ENCODE assay signal across 8 cellular contexts in genomic region chr7:6435486-6436384, GRCh38.
A peak's percentile ranks its signal among the peaks of the same experiment; 100 is the strongest.
DNase-seq lines count a peak whose midpoint lies in the region; ATAC-seq and TF ChIP-seq lines count a peak whose summit lies in the region.

No MANE protein-coding gene starts in this region.

- DNase-seq in NCI-H345 (lab: John Stamatoyannopoulos, UW) (peak; percentile 66), caudate nucleus (lab: John Stamatoyannopoulos, UW) (peak in 54 of 61 donors; percentile 20 to 82 (median 61)), kidney tubule cell (ENCODE audit: low spot score) (peak; percentile 73)
- peak; percentile 85 to 88 for DNase-seq in stimulated activated CD4-positive, alpha-beta T cell treated with anti-CD3 and anti-CD28 coated beads, Interleukin-1b, Interleukin-23, amount 100 ng/mL, for 4 hours (ENCODE audit: low read depth in 2 of 2)

- ATAC-seq in GM18498 (IDR thresholded peaks at IDR 0.05; ENCODE audit: unreplicated experiment) (peak; percentile 78), HG03097 (IDR thresholded peaks at IDR 0.05; ENCODE audit: low FRiP score, unreplicated experiment) (peak; percentile 66)
- ATAC-seq in activated CD4-positive, CD25-positive, alpha-beta regulatory T cell treated with anti-CD3 and anti-CD28 coated beads, Interleukin-2, amount 50 U/mL, for 24 hours, result peak; percentile 81 to 84

- TF ChIP-seq CTCF in 22Rv1 (IDR thresholded peaks at IDR 0.05), result peak; percentile 100

- H3K27ac ChIP-seq in 22Rv1 (no peak overlapping the region), caudate nucleus (ENCODE audit: low read depth, low read length) (peak overlapping the region; percentile 73)
